Comparison of ENCODE assay signal across 9 cellular contexts in the genomic region with DNA sequence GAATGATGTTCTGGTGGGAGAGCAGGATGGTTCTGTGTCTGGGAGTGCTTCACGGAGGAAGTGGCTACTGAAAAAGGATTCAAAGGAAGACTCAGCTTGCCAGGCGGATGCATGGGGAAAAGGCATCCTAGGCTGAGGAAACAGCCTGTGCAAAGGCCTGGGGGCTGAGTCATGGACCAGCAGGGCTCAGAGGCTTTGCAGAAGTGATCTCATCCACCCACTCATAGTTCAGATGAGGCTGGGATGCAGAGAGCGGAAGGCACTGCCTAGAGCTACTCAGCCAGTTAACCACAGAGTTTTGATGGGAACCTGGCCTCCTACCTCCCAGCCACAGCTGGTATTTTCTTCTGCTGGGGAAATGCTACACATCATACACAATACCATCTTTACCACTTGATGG. TPM values are rescaled to one million over a fixed set of nuclear protein-coding genes. Genes with fewer than 3 reads are reported as not detected.
DNase-seq lines count a peak whose midpoint lies in the region; ATAC-seq and TF ChIP-seq lines count a peak whose summit lies in the region.
"Had no signal": no experiment of that assay in that cellular context is flagged by ENCODE, and none has a peak within 500 bp of the region (broad histone marks: within the 10 kb centered on the region; RNA-seq: fewer than 3 reads in every experiment).

No MANE protein-coding gene starts in this region.

- H3K9me3 Mint-ChIP-seq in activated CD4-positive, alpha-beta T cell treated with anti-CD3 and anti-CD28 coated beads, Interleukin-2, amount 10 ng/mL, durations not matched to agents 7 days and 5 days, result peaks cover 13% of the 10 kb centered on the region
- H3K9me3 Mint-ChIP-seq in type B pancreatic cell, result peaks cover 13% of the 10 kb centered on the region

- H3K36me3 Mint-ChIP-seq in activated CD4-positive, alpha-beta T cell treated with anti-CD3 and anti-CD28 coated beads, Interleukin-2, amount 10 ng/mL, durations not matched to agents 7 days and 5 days (ENCODE audit: low read depth), result peaks cover 3% of the 10 kb centered on the region
- H3K36me3 Mint-ChIP-seq in type B pancreatic cell, result no peaks in the 10 kb centered on the region

- no peak for TF ChIP-seq CTCF in type B pancreatic cell (conservative IDR thresholded peaks at IDR 0.05)

- POLR2A ChIA-PET in activated CD4-positive, alpha-beta T cell treated with anti-CD3 and anti-CD28 coated beads, Interleukin-2, amount 10 ng/mL, durations not matched to agents 7 days and 5 days (lab: Charles Lee), result no interaction called here

- CTCF ChIA-PET in activated CD4-positive, alpha-beta T cell treated with anti-CD3 and anti-CD28 coated beads, Interleukin-2, amount 10 ng/mL, durations not matched to agents 7 days and 5 days (lab: Charles Lee), result interaction anchor here (1.0 kb wide), 1 partner anchor 11 kb away, joined by 3 read pairs; no protein-coding TSS in a partner anchor

- peak; percentile 14 for DNase-seq in activated CD4-positive, alpha-beta T cell treated with anti-CD3 and anti-CD28 coated beads, Interleukin-2, amount 10 ng/mL, durations not matched to agents 7 days and 5 days
- peak; percentile 99 for DNase-seq in glomerular visceral epithelial cell (ENCODE audit: extremely low spot score)
- DNase-seq in type B pancreatic cell (ENCODE audit: extremely low spot score, unreplicated experiment), result peak; percentile 51
- no peak for DNase-seq in activated CD4-positive, CD25-positive, alpha-beta regulatory T cell treated with anti-CD3 and anti-CD28 coated beads, Interleukin-2, amount 50 U/mL, for 72 hours
- DNase-seq in NCI-H2171 treated with DMSO at 0.1 percent for 48 hours (lab: John Stamatoyannopoulos, UW), result no peak
- no peak for DNase-seq in KG1 (lab: John Stamatoyannopoulos, UW)
- DNase-seq: naive thymus-derived CD8-positive, alpha-beta T cell had no signal

- H3K27ac Mint-ChIP-seq in activated CD4-positive, alpha-beta T cell treated with anti-CD3 and anti-CD28 coated beads, Interleukin-2, amount 10 ng/mL, durations not matched to agents 7 days and 5 days, result no peak overlapping the region
- H3K27ac Mint-ChIP-seq in type B pancreatic cell, result no peak overlapping the region

- ATAC-seq in GM18511 (IDR thresholded peaks at IDR 0.05; ENCODE audit: unreplicated experiment) (peak; percentile 93), HG02884 (IDR thresholded peaks at IDR 0.05; ENCODE audit: unreplicated experiment) (peak; percentile 91)

- H3K4me3 Mint-ChIP-seq in activated CD4-positive, alpha-beta T cell treated with anti-CD3 and anti-CD28 coated beads, Interleukin-2, amount 10 ng/mL, durations not matched to agents 7 days and 5 days, result no peak overlapping the region
- H3K4me3 Mint-ChIP-seq in type B pancreatic cell, result no peak overlapping the region
- H3K4me3 Mint-ChIP-seq: naive thymus-derived CD8-positive, alpha-beta T cell had no signal

- peaks cover 8% of the 10 kb centered on the region for H3K4me1 Mint-ChIP-seq in activated CD4-positive, alpha-beta T cell treated with anti-CD3 and anti-CD28 coated beads, Interleukin-2, amount 10 ng/mL, durations not matched to agents 7 days and 5 days
- peaks cover 9% of the 10 kb centered on the region for H3K4me1 Mint-ChIP-seq in type B pancreatic cell (ENCODE audit: unreplicated experiment)

- H3K27me3 Mint-ChIP-seq in activated CD4-positive, alpha-beta T cell treated with anti-CD3 and anti-CD28 coated beads, Interleukin-2, amount 10 ng/mL, durations not matched to agents 7 days and 5 days, result peaks cover 4% of the 10 kb centered on the region
- peaks cover 5% of the 10 kb centered on the region for H3K27me3 Mint-ChIP-seq in type B pancreatic cell

RNA-seq across cellular contexts. Expression of a gene that starts 15.8 kb away (rescaled TPM):
- total RNA-seq in activated CD4-positive, alpha-beta T cell treated with anti-CD3 and anti-CD28 coated beads, Interleukin-2, amount 10 ng/mL, durations not matched to agents 7 days and 5 days, result not detected
- total RNA-seq in type B pancreatic cell (ENCODE audit: low replicate concordance), result 0.29 and 1.4 TPM in 2 replicates
- total RNA-seq: naive thymus-derived CD8-positive, alpha-beta T cell had no signal

RNA-seq across cellular contexts. Expression of a gene that starts 53.9 kb away (rescaled TPM):
- total RNA-seq in activated CD4-positive, alpha-beta T cell treated with anti-CD3 and anti-CD28 coated beads, Interleukin-2, amount 10 ng/mL, durations not matched to agents 7 days and 5 days, result 100 to 1,000 TPM in 1 of 2 experiments, 10 to 100 TPM in 1; 99.9 to 116 TPM
- not detected in 2 replicates for total RNA-seq in type B pancreatic cell (ENCODE audit: low replicate concordance)

Comparison
In these comparisons a context has a peak if more than half of its experiments do, and no peak if none do; other contexts are left out.
1. DNase-seq: peak in activated CD4-positive, alpha-beta T cell treated with anti-CD3 and anti-CD28 coated beads, Interleukin-2, amount 10 ng/mL, durations not matched to agents 7 days and 5 days (single experiment), glomerular visceral epithelial cell (single experiment) and type B pancreatic cell (single experiment); none in activated CD4-positive, CD25-positive, alpha-beta regulatory T cell treated with anti-CD3 and anti-CD28 coated beads, Interleukin-2, amount 50 U/mL, for 72 hours (single experiment), NCI-H2171 treated with DMSO at 0.1 percent for 48 hours (single experiment) and KG1 (single experiment).
2. RNA of a gene that starts 53.9 kb away (total RNA-seq): 99.9 to 116 TPM in activated CD4-positive, alpha-beta T cell treated with anti-CD3 and anti-CD28 coated beads, Interleukin-2, amount 10 ng/mL, durations not matched to agents 7 days and 5 days; not detected in type B pancreatic cell; every median in the first group is over 100 times any median in the second.